In the genomic region with DNA sequence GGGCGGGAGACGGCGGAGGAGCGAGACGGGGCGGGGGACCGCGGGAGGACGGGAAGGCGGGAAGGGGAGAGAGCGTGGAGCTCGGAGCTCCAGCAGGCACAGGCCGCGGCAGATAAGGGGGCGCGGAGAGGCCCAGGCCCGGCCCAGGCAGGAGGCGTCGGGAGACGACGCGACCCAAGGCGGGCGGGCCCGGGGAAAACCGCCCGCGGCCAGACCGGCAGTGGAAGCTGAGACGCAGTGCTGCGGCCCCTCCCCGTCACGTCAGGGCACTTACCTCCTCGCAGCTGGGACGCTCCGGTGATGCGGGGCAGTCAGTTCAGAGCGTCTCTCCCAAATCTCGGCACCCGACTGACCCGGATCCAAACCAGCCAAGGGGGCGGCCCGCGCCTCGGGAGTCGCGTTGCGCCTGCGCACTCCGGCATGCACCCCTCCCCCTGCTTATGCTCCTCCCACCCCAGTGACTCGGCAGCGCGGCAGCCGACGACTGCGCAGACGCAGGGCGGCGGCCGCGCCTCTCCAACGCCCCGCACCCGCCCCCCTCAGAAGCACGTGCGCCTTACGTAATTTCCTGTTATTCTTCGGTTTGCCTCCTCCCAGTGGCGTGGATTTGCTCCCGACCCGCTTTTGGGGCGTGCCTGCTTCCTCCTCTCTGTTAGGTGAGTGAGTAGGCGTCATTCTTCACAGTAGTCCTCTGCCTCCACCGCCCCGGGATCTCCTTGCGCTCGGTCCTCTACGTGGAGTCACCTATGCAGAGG, we compare ENCODE assay signal across 1 cellular context.
A peak's percentile ranks its signal among the peaks of the same experiment; 100 is the strongest.
TF ChIP-seq lines count a peak whose summit lies in the region.

A gene (minus strand): TSS at position 350 of the 755 bp plus-strand sequence. CDS start 3,814 bp downstream, outside the sequence.

TF ChIP-seq in HEK293, 187 proteins besides CTCF, POLR2A, EP300 and RAD21 (continued from another document and continues in another):
- TF ChIP-seq, protein P1, sequence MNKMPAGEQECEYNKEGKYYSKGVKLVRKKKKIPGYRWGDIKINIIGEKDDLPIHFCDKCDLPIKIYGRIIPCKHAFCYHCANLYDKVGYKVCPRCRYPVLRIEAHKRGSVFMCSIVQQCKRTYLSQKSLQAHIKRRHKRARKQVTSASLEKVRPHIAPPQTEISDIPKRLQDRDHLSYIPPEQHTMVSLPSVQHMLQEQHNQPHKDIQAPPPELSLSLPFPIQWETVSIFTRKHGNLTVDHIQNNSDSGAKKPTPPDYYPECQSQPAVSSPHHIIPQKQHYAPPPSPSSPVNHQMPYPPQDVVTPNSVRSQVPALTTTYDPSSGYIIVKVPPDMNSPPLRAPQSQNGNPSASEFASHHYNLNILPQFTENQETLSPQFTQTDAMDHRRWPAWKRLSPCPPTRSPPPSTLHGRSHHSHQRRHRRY (tag by site-specific recombination; IDR thresholded peaks at IDR 0.05), result 0 out of 2 replicates have a peak, but pooled peaks have one; percentile 70
- TF ChIP-seq, protein P2, sequence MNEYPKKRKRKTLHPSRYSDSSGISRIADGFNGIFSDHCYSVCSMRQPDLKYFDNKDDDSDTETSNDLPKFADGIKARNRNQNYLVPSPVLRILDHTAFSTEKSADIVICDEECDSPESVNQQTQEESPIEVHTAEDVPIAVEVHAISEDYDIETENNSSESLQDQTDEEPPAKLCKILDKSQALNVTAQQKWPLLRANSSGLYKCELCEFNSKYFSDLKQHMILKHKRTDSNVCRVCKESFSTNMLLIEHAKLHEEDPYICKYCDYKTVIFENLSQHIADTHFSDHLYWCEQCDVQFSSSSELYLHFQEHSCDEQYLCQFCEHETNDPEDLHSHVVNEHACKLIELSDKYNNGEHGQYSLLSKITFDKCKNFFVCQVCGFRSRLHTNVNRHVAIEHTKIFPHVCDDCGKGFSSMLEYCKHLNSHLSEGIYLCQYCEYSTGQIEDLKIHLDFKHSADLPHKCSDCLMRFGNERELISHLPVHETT (tag by site-specific recombination; IDR thresholded peaks at IDR 0.05), result no peak
- TF ChIP-seq ZNF658 (tag by site-specific recombination; IDR thresholded peaks at IDR 0.05), result no peak
- TF ChIP-seq TRIM28 (IDR thresholded peaks at IDR 0.05; ENCODE audit: borderline replicate concordance, low read length), result no peak
- peak; percentile 47 for TF ChIP-seq ZNF660 (tag by site-specific recombination; IDR thresholded peaks at IDR 0.05)
- TF ChIP-seq ZIC2 (tag by site-specific recombination; IDR thresholded peaks at IDR 0.05), result peak; percentile 50; the same call in 1 of the 2 replicates
- TF ChIP-seq, protein P3, sequence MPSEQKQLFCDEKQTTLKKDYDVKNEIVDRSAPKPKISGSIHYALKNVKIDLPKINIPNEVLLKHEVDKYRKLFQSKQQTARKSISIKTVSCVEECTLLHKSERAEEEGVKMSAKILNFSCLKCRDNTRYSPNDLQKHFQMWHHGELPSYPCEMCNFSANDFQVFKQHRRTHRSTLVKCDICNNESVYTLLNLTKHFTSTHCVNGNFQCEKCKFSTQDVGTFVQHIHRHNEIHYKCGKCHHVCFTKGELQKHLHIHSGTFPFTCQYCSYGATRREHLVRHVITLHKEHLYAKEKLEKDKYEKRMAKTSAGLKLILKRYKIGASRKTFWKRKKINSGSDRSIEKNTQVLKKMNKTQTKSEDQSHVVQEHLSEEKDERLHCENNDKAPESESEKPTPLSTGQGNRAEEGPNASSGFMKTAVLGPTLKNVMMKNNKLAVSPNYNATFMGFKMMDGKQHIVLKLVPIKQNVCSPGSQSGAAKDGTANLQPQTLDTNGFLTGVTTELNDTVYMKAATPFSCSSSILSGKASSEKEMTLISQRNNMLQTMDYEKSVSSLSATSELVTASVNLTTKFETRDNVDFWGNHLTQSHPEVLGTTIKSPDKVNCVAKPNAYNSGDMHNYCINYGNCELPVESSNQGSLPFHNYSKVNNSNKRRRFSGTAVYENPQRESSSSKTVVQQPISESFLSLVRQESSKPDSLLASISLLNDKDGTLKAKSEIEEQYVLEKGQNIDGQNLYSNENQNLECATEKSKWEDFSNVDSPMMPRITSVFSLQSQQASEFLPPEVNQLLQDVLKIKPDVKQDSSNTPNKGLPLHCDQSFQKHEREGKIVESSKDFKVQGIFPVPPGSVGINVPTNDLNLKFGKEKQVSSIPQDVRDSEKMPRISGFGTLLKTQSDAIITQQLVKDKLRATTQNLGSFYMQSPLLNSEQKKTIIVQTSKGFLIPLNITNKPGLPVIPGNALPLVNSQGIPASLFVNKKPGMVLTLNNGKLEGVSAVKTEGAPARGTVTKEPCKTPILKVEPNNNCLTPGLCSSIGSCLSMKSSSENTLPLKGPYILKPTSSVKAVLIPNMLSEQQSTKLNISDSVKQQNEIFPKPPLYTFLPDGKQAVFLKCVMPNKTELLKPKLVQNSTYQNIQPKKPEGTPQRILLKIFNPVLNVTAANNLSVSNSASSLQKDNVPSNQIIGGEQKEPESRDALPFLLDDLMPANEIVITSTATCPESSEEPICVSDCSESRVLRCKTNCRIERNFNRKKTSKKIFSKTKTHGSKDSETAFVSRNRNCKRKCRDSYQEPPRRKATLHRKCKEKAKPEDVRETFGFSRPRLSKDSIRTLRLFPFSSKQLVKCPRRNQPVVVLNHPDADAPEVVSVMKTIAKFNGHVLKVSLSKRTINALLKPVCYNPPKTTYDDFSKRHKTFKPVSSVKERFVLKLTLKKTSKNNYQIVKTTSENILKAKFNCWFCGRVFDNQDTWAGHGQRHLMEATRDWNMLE (tag by site-specific recombination; conservative IDR thresholded peaks at IDR 0.05; ENCODE audit: low read depth), result no peak; the same call in 1 of the 2 replicates
- peak; percentile 64; the same call in 1 of the 2 replicates for TF ChIP-seq ZBTB20 (tag by site-specific recombination; IDR thresholded peaks at IDR 0.05)
- TF ChIP-seq, protein P4, sequence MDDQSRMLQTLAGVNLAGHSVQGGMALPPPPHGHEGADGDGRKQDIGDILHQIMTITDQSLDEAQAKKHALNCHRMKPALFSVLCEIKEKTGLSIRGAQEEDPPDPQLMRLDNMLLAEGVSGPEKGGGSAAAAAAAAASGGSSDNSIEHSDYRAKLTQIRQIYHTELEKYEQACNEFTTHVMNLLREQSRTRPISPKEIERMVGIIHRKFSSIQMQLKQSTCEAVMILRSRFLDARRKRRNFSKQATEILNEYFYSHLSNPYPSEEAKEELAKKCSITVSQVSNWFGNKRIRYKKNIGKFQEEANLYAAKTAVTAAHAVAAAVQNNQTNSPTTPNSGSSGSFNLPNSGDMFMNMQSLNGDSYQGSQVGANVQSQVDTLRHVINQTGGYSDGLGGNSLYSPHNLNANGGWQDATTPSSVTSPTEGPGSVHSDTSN (CRISPR knock-in tag; IDR thresholded peaks at IDR 0.05), result no peak
- no peak for TF ChIP-seq ZNF274 (IDR thresholded peaks at IDR 0.05; ENCODE audit: low read length)
- TF ChIP-seq ZNF274 (tag by site-specific recombination; IDR thresholded peaks at IDR 0.05; ENCODE audit: borderline replicate concordance), result no peak
- TF ChIP-seq ZNF521 (tag by site-specific recombination; IDR thresholded peaks at IDR 0.05), result no peak
- peak; percentile 54; the same call in 1 of the 2 replicates for TF ChIP-seq ZNF341 (tag by site-specific recombination; IDR thresholded peaks at IDR 0.05; ENCODE audit: low read depth)
- no peak for TF ChIP-seq ZNF621 (tag by site-specific recombination; IDR thresholded peaks at IDR 0.05)
- TF ChIP-seq GLIS1 (tag by site-specific recombination; IDR thresholded peaks at IDR 0.05), result peak; percentile 48; the same call in 1 of the 2 replicates
- peak; percentile 69; the same call in 1 of the 2 replicates for TF ChIP-seq ZNF239 (tag by site-specific recombination; IDR thresholded peaks at IDR 0.05)
- TF ChIP-seq ZNF10 (tag by site-specific recombination; IDR thresholded peaks at IDR 0.05), result no peak
- no peak; the same call in 1 of the 2 replicates for TF ChIP-seq YY2 (tag by site-specific recombination; IDR thresholded peaks at IDR 0.05)
- TF ChIP-seq, protein P5, sequence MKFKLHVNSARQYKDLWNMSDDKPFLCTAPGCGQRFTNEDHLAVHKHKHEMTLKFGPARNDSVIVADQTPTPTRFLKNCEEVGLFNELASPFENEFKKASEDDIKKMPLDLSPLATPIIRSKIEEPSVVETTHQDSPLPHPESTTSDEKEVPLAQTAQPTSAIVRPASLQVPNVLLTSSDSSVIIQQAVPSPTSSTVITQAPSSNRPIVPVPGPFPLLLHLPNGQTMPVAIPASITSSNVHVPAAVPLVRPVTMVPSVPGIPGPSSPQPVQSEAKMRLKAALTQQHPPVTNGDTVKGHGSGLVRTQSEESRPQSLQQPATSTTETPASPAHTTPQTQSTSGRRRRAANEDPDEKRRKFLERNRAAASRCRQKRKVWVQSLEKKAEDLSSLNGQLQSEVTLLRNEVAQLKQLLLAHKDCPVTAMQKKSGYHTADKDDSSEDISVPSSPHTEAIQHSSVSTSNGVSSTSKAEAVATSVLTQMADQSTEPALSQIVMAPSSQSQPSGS (tag by site-specific recombination; IDR thresholded peaks at IDR 0.05; ENCODE audit: low read depth), result peak; percentile 86; the same call in 1 of the 2 replicates
- peak; percentile 69 for TF ChIP-seq OSR2 (tag by site-specific recombination; IDR thresholded peaks at IDR 0.05)
- TF ChIP-seq ZNF354C (tag by site-specific recombination; IDR thresholded peaks at IDR 0.05; ENCODE audit: borderline replicate concordance, low read depth), result no peak
- TF ChIP-seq, protein P6, sequence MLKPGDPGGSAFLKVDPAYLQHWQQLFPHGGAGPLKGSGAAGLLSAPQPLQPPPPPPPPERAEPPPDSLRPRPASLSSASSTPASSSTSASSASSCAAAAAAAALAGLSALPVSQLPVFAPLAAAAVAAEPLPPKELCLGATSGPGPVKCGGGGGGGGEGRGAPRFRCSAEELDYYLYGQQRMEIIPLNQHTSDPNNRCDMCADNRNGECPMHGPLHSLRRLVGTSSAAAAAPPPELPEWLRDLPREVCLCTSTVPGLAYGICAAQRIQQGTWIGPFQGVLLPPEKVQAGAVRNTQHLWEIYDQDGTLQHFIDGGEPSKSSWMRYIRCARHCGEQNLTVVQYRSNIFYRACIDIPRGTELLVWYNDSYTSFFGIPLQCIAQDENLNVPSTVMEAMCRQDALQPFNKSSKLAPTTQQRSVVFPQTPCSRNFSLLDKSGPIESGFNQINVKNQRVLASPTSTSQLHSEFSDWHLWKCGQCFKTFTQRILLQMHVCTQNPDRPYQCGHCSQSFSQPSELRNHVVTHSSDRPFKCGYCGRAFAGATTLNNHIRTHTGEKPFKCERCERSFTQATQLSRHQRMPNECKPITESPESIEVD (tag by site-specific recombination; IDR thresholded peaks at IDR 0.05), result no peak
- peak; percentile 81 for TF ChIP-seq ZXDB (tag by site-specific recombination; IDR thresholded peaks at IDR 0.05)
- peak; percentile 58; the same call in 1 of the 2 replicates for TF ChIP-seq ZBTB7A (tag by site-specific recombination; IDR thresholded peaks at IDR 0.05; ENCODE audit: low read depth)
- no peak for TF ChIP-seq ZNF311 (tag by site-specific recombination; IDR thresholded peaks at IDR 0.05; ENCODE audit: borderline replicate concordance)
- TF ChIP-seq, protein P7, sequence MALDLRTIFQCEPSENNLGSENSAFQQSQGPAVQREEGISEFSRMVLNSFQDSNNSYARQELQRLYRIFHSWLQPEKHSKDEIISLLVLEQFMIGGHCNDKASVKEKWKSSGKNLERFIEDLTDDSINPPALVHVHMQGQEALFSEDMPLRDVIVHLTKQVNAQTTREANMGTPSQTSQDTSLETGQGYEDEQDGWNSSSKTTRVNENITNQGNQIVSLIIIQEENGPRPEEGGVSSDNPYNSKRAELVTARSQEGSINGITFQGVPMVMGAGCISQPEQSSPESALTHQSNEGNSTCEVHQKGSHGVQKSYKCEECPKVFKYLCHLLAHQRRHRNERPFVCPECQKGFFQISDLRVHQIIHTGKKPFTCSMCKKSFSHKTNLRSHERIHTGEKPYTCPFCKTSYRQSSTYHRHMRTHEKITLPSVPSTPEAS (tag by site-specific recombination; IDR thresholded peaks at IDR 0.05), result peak; percentile 10; the same call in 1 of the 2 replicates
- peak; percentile 93 for TF ChIP-seq SP2 (tag by site-specific recombination; IDR thresholded peaks at IDR 0.05)
- TF ChIP-seq ZNF777 (tag by site-specific recombination; IDR thresholded peaks at IDR 0.05; ENCODE audit: borderline replicate concordance), result no peak; the same call in 1 of the 2 replicates
- TF ChIP-seq, protein P8, sequence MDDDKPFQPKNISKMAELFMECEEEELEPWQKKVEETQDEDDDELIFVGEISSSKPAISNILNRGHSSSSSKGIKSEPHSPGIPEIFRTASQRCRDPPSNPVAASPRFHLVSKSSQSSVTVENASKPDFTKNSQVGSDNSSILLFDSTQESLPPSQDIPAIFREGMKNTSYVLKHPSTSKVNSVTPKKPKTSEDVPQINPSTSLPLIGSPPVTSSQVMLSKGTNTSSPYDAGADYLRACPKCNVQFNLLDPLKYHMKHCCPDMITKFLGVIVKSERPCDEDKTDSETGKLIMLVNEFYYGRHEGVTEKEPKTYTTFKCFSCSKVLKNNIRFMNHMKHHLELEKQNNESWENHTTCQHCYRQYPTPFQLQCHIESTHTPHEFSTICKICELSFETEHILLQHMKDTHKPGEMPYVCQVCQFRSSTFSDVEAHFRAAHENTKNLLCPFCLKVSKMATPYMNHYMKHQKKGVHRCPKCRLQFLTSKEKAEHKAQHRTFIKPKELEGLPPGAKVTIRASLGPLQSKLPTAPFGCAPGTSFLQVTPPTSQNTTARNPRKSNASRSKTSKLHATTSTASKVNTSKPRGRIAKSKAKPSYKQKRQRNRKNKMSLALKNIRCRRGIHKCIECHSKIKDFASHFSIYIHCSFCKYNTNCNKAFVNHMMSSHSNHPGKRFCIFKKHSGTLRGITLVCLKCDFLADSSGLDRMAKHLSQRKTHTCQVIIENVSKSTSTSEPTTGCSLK (tag by site-specific recombination; IDR thresholded peaks at IDR 0.05), result no peak
- TF ChIP-seq, protein P9, sequence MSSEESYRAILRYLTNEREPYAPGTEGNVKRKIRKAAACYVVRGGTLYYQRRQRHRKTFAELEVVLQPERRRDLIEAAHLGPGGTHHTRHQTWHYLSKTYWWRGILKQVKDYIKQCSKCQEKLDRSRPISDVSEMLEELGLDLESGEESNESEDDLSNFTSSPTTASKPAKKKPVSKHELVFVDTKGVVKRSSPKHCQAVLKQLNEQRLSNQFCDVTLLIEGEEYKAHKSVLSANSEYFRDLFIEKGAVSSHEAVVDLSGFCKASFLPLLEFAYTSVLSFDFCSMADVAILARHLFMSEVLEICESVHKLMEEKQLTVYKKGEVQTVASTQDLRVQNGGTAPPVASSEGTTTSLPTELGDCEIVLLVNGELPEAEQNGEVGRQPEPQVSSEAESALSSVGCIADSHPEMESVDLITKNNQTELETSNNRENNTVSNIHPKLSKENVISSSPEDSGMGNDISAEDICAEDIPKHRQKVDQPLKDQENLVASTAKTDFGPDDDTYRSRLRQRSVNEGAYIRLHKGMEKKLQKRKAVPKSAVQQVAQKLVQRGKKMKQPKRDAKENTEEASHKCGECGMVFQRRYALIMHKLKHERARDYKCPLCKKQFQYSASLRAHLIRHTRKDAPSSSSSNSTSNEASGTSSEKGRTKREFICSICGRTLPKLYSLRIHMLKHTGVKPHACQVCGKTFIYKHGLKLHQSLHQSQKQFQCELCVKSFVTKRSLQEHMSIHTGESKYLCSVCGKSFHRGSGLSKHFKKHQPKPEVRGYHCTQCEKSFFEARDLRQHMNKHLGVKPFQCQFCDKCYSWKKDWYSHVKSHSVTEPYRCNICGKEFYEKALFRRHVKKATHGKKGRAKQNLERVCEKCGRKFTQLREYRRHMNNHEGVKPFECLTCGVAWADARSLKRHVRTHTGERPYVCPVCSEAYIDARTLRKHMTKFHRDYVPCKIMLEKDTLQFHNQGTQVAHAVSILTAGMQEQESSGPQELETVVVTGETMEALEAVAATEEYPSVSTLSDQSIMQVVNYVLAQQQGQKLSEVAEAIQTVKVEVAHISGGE (tag by site-specific recombination; conservative IDR thresholded peaks at IDR 0.05; ENCODE audit: low read depth), result peak; percentile 71
- TF ChIP-seq ZNF146 (tag by site-specific recombination; IDR thresholded peaks at IDR 0.05), result no peak
- no peak for TF ChIP-seq ZNF664 (tag by site-specific recombination; IDR thresholded peaks at IDR 0.05)
- peak; percentile 81 for TF ChIP-seq ZNF76 (tag by site-specific recombination; IDR thresholded peaks at IDR 0.05; ENCODE audit: borderline replicate concordance, low read depth)
- no peak for TF ChIP-seq FEZF1 (tag by site-specific recombination; IDR thresholded peaks at IDR 0.05)
- TF ChIP-seq MEIS1 (CRISPR knock-in tag; IDR thresholded peaks at IDR 0.05; ENCODE audit: borderline replicate concordance), result no peak
